In the genomic region with DNA sequence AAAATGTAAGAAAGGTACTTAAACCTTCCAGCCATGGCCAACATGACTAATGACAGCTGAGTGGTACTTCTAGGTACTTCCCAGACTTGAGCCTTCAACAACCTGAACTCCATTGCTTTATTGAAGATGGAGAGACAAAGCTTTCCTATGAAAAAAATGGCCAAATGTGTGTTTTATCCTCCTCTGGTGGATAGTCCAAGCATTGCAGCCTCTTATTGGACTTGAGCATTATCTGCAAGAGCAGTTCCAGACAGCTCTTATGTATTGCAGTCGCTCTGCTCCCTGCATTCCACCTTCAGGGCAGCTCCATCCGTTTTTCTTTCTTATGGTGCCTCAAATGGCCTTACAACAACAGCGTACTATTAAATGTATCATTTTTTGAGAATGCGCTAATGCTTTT, we compare ENCODE assay signal across 8 cellular contexts.
A peak's percentile ranks its signal among the peaks of the same experiment; 100 is the strongest.
DNase-seq lines count a peak whose midpoint lies in the region; ATAC-seq and TF ChIP-seq lines count a peak whose summit lies in the region.

No MANE protein-coding gene starts in this region.

- POLR2A ChIA-PET in RWPE1 (lab: Yijun Ruan, JAX; ENCODE audit: low non-redundant PET): no interaction called here

- H3K4me2 ChIP-seq in hepatocyte: no peak overlapping the region

- in situ Hi-C loops in KBM-7 (cut with MboI; ENCODE audit: low pct_unique_long_range_greater_than_20kb, low sequenced_read_pairs): no loop called here

- H3K4me1 ChIP-seq in hepatocyte (ENCODE audit: insufficient read depth): no peaks in the 10 kb centered on the region

- DNase-seq in COLO668 (lab: John Stamatoyannopoulos, UW; ENCODE audit: unreplicated experiment) (peak; percentile 52), KBM-7 (peak; percentile 46), RWPE1 (ENCODE audit: low spot score) (no peak), hepatocyte (ENCODE audit: low spot score) (peak; percentile 43)
- no peak for DNase-seq in stimulated activated CD4-positive, alpha-beta T cell treated with anti-CD3 and anti-CD28 coated beads, Interleukin-1b, Interleukin-23, amount 100 ng/mL, for 48 hours
- no peak for DNase-seq in activated naive CD4-positive, alpha-beta T cell treated with anti-CD3 and anti-CD28 coated beads, Interleukin-2, amount 50 U/mL, for 16 hours

- H4K20me1 ChIP-seq in hepatocyte (ENCODE audit: insufficient read depth, poor library complexity, severe bottlenecking): no peaks in the 10 kb centered on the region

- H3K36me3 ChIP-seq in hepatocyte (replicated peaks; ENCODE audit: insufficient read depth, low read depth): no peaks in the 10 kb centered on the region

- 64% methylated on average over 4 of the region's 4 CpGs for WGBS in hepatocyte (ENCODE audit: low lambda C conversion rate, missing lambda C conversion rate)

- TF ChIP-seq CTCF in RWPE1 (conservative IDR thresholded peaks at IDR 0.05; ENCODE audit: low read depth) (peak; percentile 41; the same call in 1 of the 2 replicates), hepatocyte (IDR thresholded peaks at IDR 0.05; ENCODE audit: poor library complexity) (peak; percentile 43)

- CTCF ChIA-PET in RWPE1 (lab: Yijun Ruan, JAX): interaction anchor here (0.6 to 1.1 kb wide), 5 partner anchors 9 to 625 kb away, joined by 3 to 5 read pairs (median 4); no protein-coding TSS in a partner anchor

- no peak overlapping the region for H2AFZ ChIP-seq in hepatocyte

- ATAC-seq in GM19043 (IDR thresholded peaks at IDR 0.05; ENCODE audit: low read depth, unreplicated experiment) (peak; percentile 63), HG02884 (IDR thresholded peaks at IDR 0.05; ENCODE audit: unreplicated experiment) (no peak)

- no peak overlapping the region for H3K27ac ChIP-seq in RWPE1
- H3K27ac ChIP-seq in hepatocyte: no peak overlapping the region

- H3K9me2 ChIP-seq in hepatocyte (replicated peaks; ENCODE audit: insufficient read depth): no peaks in the 10 kb centered on the region

- H3K4me3 ChIP-seq in hepatocyte: no peak overlapping the region

- no peaks in the 10 kb centered on the region for H3K9me3 ChIP-seq in hepatocyte (ENCODE audit: low read depth)

- no peaks in the 10 kb centered on the region for H3K79me2 ChIP-seq in hepatocyte

- no peaks in the 10 kb centered on the region for H3K27me3 ChIP-seq in hepatocyte

Comparison
In these comparisons a context has a peak if more than half of its experiments do, and no peak if none do; other contexts are left out.
1. DNase-seq: peak in COLO668 (single experiment), KBM-7 (single experiment) and hepatocyte (single experiment); none in RWPE1 (single experiment), stimulated activated CD4-positive, alpha-beta T cell treated with anti-CD3 and anti-CD28 coated beads, Interleukin-1b, Interleukin-23, amount 100 ng/mL, for 48 hours (single experiment) and activated naive CD4-positive, alpha-beta T cell treated with anti-CD3 and anti-CD28 coated beads, Interleukin-2, amount 50 U/mL, for 16 hours (single experiment).